15 cellular contexts compared by ENCODE assay signal in genomic region chr1:167434306-167434705, GRCh38.
"Had no signal": no experiment of that assay in that cellular context is flagged by ENCODE, and none has a peak within 500 bp of the region (broad histone marks: within the 10 kb centered on the region; RNA-seq: fewer than 3 reads in every experiment).

No MANE protein-coding gene starts in this region.

- H3K36me3 ChIP-seq: left ventricle myocardium inferior, transverse colon had no signal

- H3K36me3 Mint-ChIP-seq: brain had no signal

- H3K9me3 Mint-ChIP-seq: central memory CD8-positive, alpha-beta T cell; T-helper 1 cell treated with Interleukin-12 subunit alpha and Interleukin-12 subunit beta and Interleukin-4 antibody, amounts not matched to agents 30 μg/mL and 1 μg/mL, for 36 hours had no signal

- DNase-seq: activated CD4-positive, CD25-positive, alpha-beta regulatory T cell treated with anti-CD3 and anti-CD28 coated beads, Interleukin-2, amount 50 U/mL, for 72 hours; activated gamma-delta T cell; activated T-cell treated with anti-CD3 and anti-CD28 coated beads, Interleukin-2, amount 50 U/mL, for 1 hour; amygdala; erythroblast; kidney; left ventricle myocardium inferior; mesenchymal stem cell; SHP77; small intestine; transverse colon had no signal

- H3K27ac Mint-ChIP-seq: brain; T-helper 1 cell treated with Interleukin-12 subunit alpha and Interleukin-12 subunit beta and Interleukin-4 antibody, amounts not matched to agents 30 μg/mL and 1 μg/mL, for 36 hours had no signal

- H3K9me3 ChIP-seq: left ventricle myocardium inferior, transverse colon had no signal

- H3K27ac ChIP-seq: left ventricle myocardium inferior, transverse colon had no signal

- ATAC-seq: SK-N-SH treated with all-trans-retinoic acid at 6 μM for 48 hours had no signal

- H3K4me3 ChIP-seq: left ventricle myocardium inferior, transverse colon had no signal

- H3K4me3 Mint-ChIP-seq: brain; T-helper 1 cell treated with Interleukin-12 subunit alpha and Interleukin-12 subunit beta and Interleukin-4 antibody, amounts not matched to agents 30 μg/mL and 1 μg/mL, for 36 hours had no signal

- H3K27me3 Mint-ChIP-seq: central memory CD8-positive, alpha-beta T cell had no signal
